15 cellular contexts compared by ENCODE assay signal in genomic region chr13:32735859-32736258, GRCh38.
DNase-seq lines count a peak whose midpoint lies in the region; TF ChIP-seq lines count a peak whose summit lies in the region.
"Had no signal": no experiment of that assay in that cellular context is flagged by ENCODE, and none has a peak within 500 bp of the region (broad histone marks: within the 10 kb centered on the region; RNA-seq: fewer than 3 reads in every experiment).

No MANE protein-coding gene starts in this region.

- H3K27ac Mint-ChIP-seq in activated naive CD4-positive, alpha-beta T cell treated with anti-CD3 and anti-CD28 coated beads, Interleukin-2, amount 50 U/mL, for 24 hours, result peak overlapping the region; percentile 96
- peak overlapping the region; percentile 87 for H3K27ac Mint-ChIP-seq in activated naive CD8-positive, alpha-beta T cell treated with anti-CD3 and anti-CD28 coated beads for 36 hours
- no peak overlapping the region for H3K27ac Mint-ChIP-seq in nephron progenitor cell

- DNase-seq in activated naive CD4-positive, alpha-beta T cell treated with Interleukin-2 at 50 U/mL for 16 hours, result no peak
- no peak for DNase-seq in activated naive CD8-positive, alpha-beta T cell treated with anti-CD3 and anti-CD28 coated beads for 36 hours
- DNase-seq in transverse colon, result no peak
- no peak for DNase-seq in coronary artery (ENCODE audit: low spot score)
- no peak for DNase-seq in stimulated activated CD4-positive, alpha-beta T cell treated with anti-CD3 and anti-CD28 coated beads, Interleukin-2, amount 100 ng/mL, for 48 hours
- no peak for DNase-seq in nephron progenitor cell
- DNase-seq: activated CD4-positive, CD25-positive, alpha-beta regulatory T cell treated with anti-CD3 and anti-CD28 coated beads, Interleukin-2, amount 50 U/mL, for 72 hours; foreskin keratinocyte; GF-D8; HCEC 1CT; NCI-H1436 treated with DMSO at 0.1 percent for 48 hours; substantia nigra had no signal

- peaks cover 80% of the 10 kb centered on the region for H3K4me1 Mint-ChIP-seq in activated naive CD4-positive, alpha-beta T cell treated with anti-CD3 and anti-CD28 coated beads, Interleukin-2, amount 50 U/mL, for 24 hours
- H3K4me1 Mint-ChIP-seq in activated naive CD8-positive, alpha-beta T cell treated with anti-CD3 and anti-CD28 coated beads for 36 hours, result peaks cover 50% of the 10 kb centered on the region
- H3K4me1 Mint-ChIP-seq in nephron progenitor cell, result no peaks in the 10 kb centered on the region

- H3K27me3 ChIP-seq in muscle layer of duodenum (ENCODE audit: low read depth, low read length) (no peaks in the 10 kb centered on the region), transverse colon (no peaks in the 10 kb centered on the region)
- H3K27me3 ChIP-seq: foreskin keratinocyte had no signal

- H3K4me3 ChIP-seq in muscle layer of duodenum (ENCODE audit: low read depth in 1 of 2, low read length in 2 of 2) (no peak overlapping the region), transverse colon (no peak overlapping the region), coronary artery (no peak overlapping the region)

- H3K27ac ChIP-seq in muscle layer of duodenum (ENCODE audit: low read length), result peak overlapping the region; percentile 87
- peak overlapping the region in 3 of 4 donors; percentile 71 to 82 (median 77) for H3K27ac ChIP-seq in transverse colon
- H3K27ac ChIP-seq in coronary artery, result no peak overlapping the region
- H3K27ac ChIP-seq: foreskin keratinocyte, RWPE1 had no signal

- H3K4me1 ChIP-seq in muscle layer of duodenum (ENCODE audit: control insufficient read depth in 1 of 2, insufficient read depth in 2 of 2, low read length in 2 of 2) (peaks cover 13 to 20% of the 10 kb centered on the region in 2 donors), transverse colon (peaks cover 0 to 39% (median 15%) of the 10 kb centered on the region in 4 donors)

- no peak for TF ChIP-seq CTCF in transverse colon (IDR thresholded peaks at IDR 0.05)
- no peak for TF ChIP-seq CTCF in coronary artery (IDR thresholded peaks at IDR 0.05)
- TF ChIP-seq CTCF in nephron progenitor cell (IDR thresholded peaks at IDR 0.05), result no peak

- no peaks in the 10 kb centered on the region for H3K9me3 ChIP-seq in muscle layer of duodenum (ENCODE audit: control insufficient read depth in 1 of 2, low read length in 2 of 2)
- H3K9me3 ChIP-seq in transverse colon, result no peaks in the 10 kb centered on the region

- no peaks in the 10 kb centered on the region for H3K9me3 Mint-ChIP-seq in activated naive CD4-positive, alpha-beta T cell treated with anti-CD3 and anti-CD28 coated beads, Interleukin-2, amount 50 U/mL, for 24 hours
- no peaks in the 10 kb centered on the region for H3K9me3 Mint-ChIP-seq in activated naive CD8-positive, alpha-beta T cell treated with anti-CD3 and anti-CD28 coated beads for 36 hours
- peaks cover 2% of the 10 kb centered on the region for H3K9me3 Mint-ChIP-seq in nephron progenitor cell

- no peaks in the 10 kb centered on the region for H3K27me3 Mint-ChIP-seq in activated naive CD4-positive, alpha-beta T cell treated with anti-CD3 and anti-CD28 coated beads, Interleukin-2, amount 50 U/mL, for 24 hours
- no peaks in the 10 kb centered on the region for H3K27me3 Mint-ChIP-seq in activated naive CD8-positive, alpha-beta T cell treated with anti-CD3 and anti-CD28 coated beads for 36 hours
- H3K27me3 Mint-ChIP-seq in nephron progenitor cell (ENCODE audit: low read depth, poor library complexity), result no peaks in the 10 kb centered on the region

- H3K4me3 Mint-ChIP-seq in activated naive CD4-positive, alpha-beta T cell treated with anti-CD3 and anti-CD28 coated beads, Interleukin-2, amount 50 U/mL, for 24 hours, result peak overlapping the region; percentile 82
- no peak overlapping the region for H3K4me3 Mint-ChIP-seq in activated naive CD8-positive, alpha-beta T cell treated with anti-CD3 and anti-CD28 coated beads for 36 hours
- no peak overlapping the region for H3K4me3 Mint-ChIP-seq in nephron progenitor cell

- peaks cover 10% of the 10 kb centered on the region for H3K36me3 Mint-ChIP-seq in activated naive CD4-positive, alpha-beta T cell treated with anti-CD3 and anti-CD28 coated beads, Interleukin-2, amount 50 U/mL, for 24 hours
- peaks cover 26% of the 10 kb centered on the region for H3K36me3 Mint-ChIP-seq in activated naive CD8-positive, alpha-beta T cell treated with anti-CD3 and anti-CD28 coated beads for 36 hours
- H3K36me3 Mint-ChIP-seq in nephron progenitor cell (ENCODE audit: low read depth), result peaks cover 40% of the 10 kb centered on the region

- intact Hi-C loops in transverse colon (cut with DNase I; ENCODE audit: low total_unique reads), result no loop called here

- H3K36me3 ChIP-seq in muscle layer of duodenum (ENCODE audit: control insufficient read depth in 1 of 2, insufficient read depth in 2 of 2, low read length in 2 of 2), result no peaks in the 10 kb centered on the region
- no peaks in the 10 kb centered on the region for H3K36me3 ChIP-seq in transverse colon

- TF ChIP-seq POLR2A in transverse colon (IDR thresholded peaks at IDR 0.05), result no peak

- in situ Hi-C loops in transverse colon (cut with MboI; ENCODE audit: low pct_ligation_motif_present in 1 of 4, low pct_unique_long_range_greater_than_20kb in 1 of 4, low sequenced_read_pairs in 3 of 4), result no loop called here

- no peak for TF ChIP-seq EP300 in transverse colon (IDR thresholded peaks at IDR 0.05; ENCODE audit: low read depth)

Comparison
In these comparisons a context has a peak if more than half of its experiments do, and no peak if none do; other contexts are left out.
1. H3K27ac ChIP-seq: peak in muscle layer of duodenum (single experiment) and transverse colon (3 of 4); none in coronary artery (0 of 2).